ENCODE assay signal across 1 cellular context in genomic region chr17:19364699-19365498, GRCh38.
TF ChIP-seq lines count a peak whose summit lies in the region.

No MANE protein-coding gene starts in this region.

TF ChIP-seq in HepG2, 621 proteins besides CTCF, POLR2A, EP300 and RAD21 (continued from another document and continues in another):
- TF ChIP-seq HIC2 (CRISPR knock-in tag; IDR thresholded peaks at IDR 0.05; ENCODE audit: low read depth), result peak; percentile 72; the same call in 1 of the 2 replicates
- no peak for TF ChIP-seq ZNF792 (CRISPR knock-in tag; IDR thresholded peaks at IDR 0.05)
- TF ChIP-seq HNRNPLL (IDR thresholded peaks at IDR 0.05; ENCODE audit: low read depth, low read length, poor library complexity, severe bottlenecking), result no peak
- no peak for TF ChIP-seq HMG20B (CRISPR knock-in tag; conservative IDR thresholded peaks at IDR 0.05)
- TF ChIP-seq PPARG (CRISPR knock-in tag; conservative IDR thresholded peaks at IDR 0.05), result peak; percentile 57; the same call in 1 of the 2 replicates
- no peak for TF ChIP-seq MTERF4 (CRISPR knock-in tag; IDR thresholded peaks at IDR 0.05)
- no peak for TF ChIP-seq ZNF12 (CRISPR knock-in tag; IDR thresholded peaks at IDR 0.05)
- TF ChIP-seq SMAD3 (CRISPR knock-in tag; IDR thresholded peaks at IDR 0.05), result no peak
- no peak for TF ChIP-seq ZNF770 (CRISPR knock-in tag; IDR thresholded peaks at IDR 0.05)
- TF ChIP-seq IKZF1 (IDR thresholded peaks at IDR 0.05), result no peak
- TF ChIP-seq DRAP1 (CRISPR knock-in tag; IDR thresholded peaks at IDR 0.05), result no peak
- TF ChIP-seq SOX5 (CRISPR knock-in tag; IDR thresholded peaks at IDR 0.05; ENCODE audit: borderline replicate concordance), result peak; percentile 10; the same call in 1 of the 2 replicates
- no peak for TF ChIP-seq FOXO4 (CRISPR knock-in tag; conservative IDR thresholded peaks at IDR 0.05)
- no peak for TF ChIP-seq HDAC6 (IDR thresholded peaks at IDR 0.05; ENCODE audit: low read depth, low read length)
- peak; percentile 56; the same call in 1 of the 2 replicates for TF ChIP-seq ZMYM3 (CRISPR knock-in tag; IDR thresholded peaks at IDR 0.05)
- no peak for TF ChIP-seq ZNF800 (CRISPR knock-in tag; IDR thresholded peaks at IDR 0.05)
- no peak for TF ChIP-seq ZBTB21 (CRISPR knock-in tag; IDR thresholded peaks at IDR 0.05)
- TF ChIP-seq ZNF703 (CRISPR knock-in tag; IDR thresholded peaks at IDR 0.05; ENCODE audit: borderline replicate concordance), result no peak
- no peak for TF ChIP-seq THAP9 (CRISPR knock-in tag; IDR thresholded peaks at IDR 0.05; ENCODE audit: borderline replicate concordance)
- no peak for TF ChIP-seq SNAPC5 (CRISPR knock-in tag; IDR thresholded peaks at IDR 0.05; ENCODE audit: borderline replicate concordance)
- TF ChIP-seq ZNF605 (CRISPR knock-in tag; IDR thresholded peaks at IDR 0.05), result no peak
- no peak; the same call in 1 of the 2 replicates for TF ChIP-seq IRF9 (CRISPR knock-in tag; IDR thresholded peaks at IDR 0.05; ENCODE audit: borderline replicate concordance)
- TF ChIP-seq AKAP8 (CRISPR knock-in tag; IDR thresholded peaks at IDR 0.05), result no peak
- no peak for TF ChIP-seq MLX (CRISPR knock-in tag; IDR thresholded peaks at IDR 0.05)
- no peak for TF ChIP-seq JUN (CRISPR knock-in tag; IDR thresholded peaks at IDR 0.05)
- TF ChIP-seq POLR2G (IDR thresholded peaks at IDR 0.05; ENCODE audit: low read depth, low read length), result no peak
- TF ChIP-seq ZNF44 (CRISPR knock-in tag; IDR thresholded peaks at IDR 0.05), result no peak
- no peak for TF ChIP-seq NR0B2 (CRISPR knock-in tag; IDR thresholded peaks at IDR 0.05)
- TF ChIP-seq MAZ (IDR thresholded peaks at IDR 0.05; ENCODE audit: borderline replicate concordance, low read depth, low read length), result no peak
- TF ChIP-seq MAZ (CRISPR knock-in tag; IDR thresholded peaks at IDR 0.05; ENCODE audit: low read depth), result no peak
- no peak for TF ChIP-seq ZFP36 (IDR thresholded peaks at IDR 0.05; ENCODE audit: borderline replicate concordance, low read depth, low read length, partially characterized antibody)
- no peak for TF ChIP-seq SRSF4 (IDR thresholded peaks at IDR 0.05; ENCODE audit: low read depth, low read length, poor library complexity, severe bottlenecking)
- no peak for TF ChIP-seq ZNF724P (CRISPR knock-in tag; IDR thresholded peaks at IDR 0.05; ENCODE audit: borderline replicate concordance)
- TF ChIP-seq STAG1 (CRISPR knock-in tag; IDR thresholded peaks at IDR 0.05), result no peak
- no peak for TF ChIP-seq MXD4 (CRISPR knock-in tag; IDR thresholded peaks at IDR 0.05)
- TF ChIP-seq MED1 (CRISPR knock-in tag; IDR thresholded peaks at IDR 0.05), result no peak
- no peak for TF ChIP-seq E2F1 (CRISPR knock-in tag; IDR thresholded peaks at IDR 0.05)
- TF ChIP-seq XBP1 (CRISPR knock-in tag; IDR thresholded peaks at IDR 0.05), result no peak
- TF ChIP-seq CREB1 (IDR thresholded peaks at IDR 0.05), result no peak
- no peak for TF ChIP-seq CREB1 (CRISPR knock-in tag; IDR thresholded peaks at IDR 0.05)
- no peak for TF ChIP-seq ZNF446 (CRISPR knock-in tag; IDR thresholded peaks at IDR 0.05)
- TF ChIP-seq ZNF292 (CRISPR knock-in tag; IDR thresholded peaks at IDR 0.05; ENCODE audit: borderline replicate concordance, low read depth), result peak; percentile 81; the same call in 1 of the 2 replicates
- TF ChIP-seq TARDBP (CRISPR knock-in tag; IDR thresholded peaks at IDR 0.05), result no peak
- TF ChIP-seq ZFP36L1 (CRISPR knock-in tag; IDR thresholded peaks at IDR 0.05), result no peak
- no peak for TF ChIP-seq FIP1L1 (IDR thresholded peaks at IDR 0.05; ENCODE audit: borderline replicate concordance, insufficient read depth, low read depth, low read length)
- TF ChIP-seq FOXA1 (IDR thresholded peaks at IDR 0.05), result no peak
- no peak for TF ChIP-seq FOXA1 (CRISPR knock-in tag; IDR thresholded peaks at IDR 0.05)
- TF ChIP-seq NRL (CRISPR knock-in tag; IDR thresholded peaks at IDR 0.05; ENCODE audit: borderline replicate concordance), result peak; percentile 71; the same call in 1 of the 2 replicates
- no peak for TF ChIP-seq RELA (CRISPR knock-in tag; IDR thresholded peaks at IDR 0.05)
- TF ChIP-seq ATF7 (IDR thresholded peaks at IDR 0.05), result no peak
- no peak for TF ChIP-seq ATF7 (CRISPR knock-in tag; IDR thresholded peaks at IDR 0.05)
- no peak for TF ChIP-seq SRSF1 (optimal IDR thresholded peaks at IDR 0.05; ENCODE audit: low read depth, low read length)
